8 cellular contexts compared by ENCODE assay signal in the genomic region with DNA sequence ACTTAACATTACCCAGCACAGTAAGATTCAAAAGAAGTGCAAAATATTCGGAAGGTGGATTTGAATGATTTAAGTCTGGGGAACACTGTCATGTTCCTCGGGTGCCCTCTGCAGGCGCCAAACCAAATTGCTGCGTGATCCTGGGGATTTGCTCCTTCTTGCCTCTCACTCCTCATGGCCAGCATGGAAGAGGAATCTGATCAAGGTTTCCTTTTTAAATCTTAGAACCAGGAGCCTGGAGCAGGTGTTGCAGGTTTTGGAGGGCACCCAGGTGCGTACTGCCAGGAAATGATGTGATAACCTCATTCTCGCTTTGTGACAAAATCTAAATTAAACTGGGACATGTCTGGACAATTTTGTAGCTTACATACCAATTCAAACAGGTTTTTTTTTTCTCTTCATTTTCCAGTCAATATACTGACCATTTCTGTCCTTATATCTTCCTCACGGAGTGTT. TPM values are rescaled to one million over a fixed set of nuclear protein-coding genes. Genes with fewer than 3 reads are reported as not detected.
DNase-seq lines count a peak whose midpoint lies in the region; ATAC-seq and TF ChIP-seq lines count a peak whose summit lies in the region.

No MANE protein-coding gene starts in this region.

- H3K9me3 ChIP-seq in SU-DHL-6 (ENCODE audit: insufficient read depth, low read length): no peaks in the 10 kb centered on the region

- H3K27ac Mint-ChIP-seq in activated naive CD8-positive, alpha-beta T cell treated with anti-CD3 and anti-CD28 coated beads for 36 hours: no peak overlapping the region
- H3K27ac Mint-ChIP-seq in progenitor cell of endocrine pancreas: no peak overlapping the region

- intact Hi-C loops in Right ventricle myocardium inferior (cut with DNase I): loop anchor here (1.0 kb wide), 1 partner anchor 103 kb away; no protein-coding TSS in a partner anchor

- no peaks in the 10 kb centered on the region for H3K9me3 Mint-ChIP-seq in activated naive CD8-positive, alpha-beta T cell treated with anti-CD3 and anti-CD28 coated beads for 36 hours
- no peaks in the 10 kb centered on the region for H3K9me3 Mint-ChIP-seq in progenitor cell of endocrine pancreas (ENCODE audit: low read depth)

- H3K9ac ChIP-seq in SU-DHL-6 (ENCODE audit: low read length): no peak overlapping the region

- ATAC-seq in GM18907 (IDR thresholded peaks at IDR 0.05; ENCODE audit: unreplicated experiment): peak; percentile 64
- no peak for ATAC-seq in Right ventricle myocardium inferior
- ATAC-seq in HG02798 (IDR thresholded peaks at IDR 0.05; ENCODE audit: poor library complexity, unreplicated experiment): no peak

- H3K36me3 Mint-ChIP-seq in activated naive CD8-positive, alpha-beta T cell treated with anti-CD3 and anti-CD28 coated beads for 36 hours: no peaks in the 10 kb centered on the region
- H3K36me3 Mint-ChIP-seq in progenitor cell of endocrine pancreas (ENCODE audit: insufficient read depth): no peaks in the 10 kb centered on the region

- H3K4me3 ChIP-seq in AG09309 (ENCODE audit: control insufficient read depth, low read depth, low read length): no peak overlapping the region
- no peak overlapping the region for H3K4me3 ChIP-seq in SU-DHL-6 (ENCODE audit: insufficient read depth, low read length, poor library complexity, severe bottlenecking)

- no peaks in the 10 kb centered on the region for H3K9me2 ChIP-seq in SU-DHL-6 (replicated peaks; ENCODE audit: insufficient read depth, low read length)

- H3K27me3 Mint-ChIP-seq in activated naive CD8-positive, alpha-beta T cell treated with anti-CD3 and anti-CD28 coated beads for 36 hours: no peaks in the 10 kb centered on the region
- peaks cover 2% of the 10 kb centered on the region for H3K27me3 Mint-ChIP-seq in progenitor cell of endocrine pancreas

- no peaks in the 10 kb centered on the region for H3K27me3 ChIP-seq in SU-DHL-6 (ENCODE audit: low read length)

- H3K4me1 Mint-ChIP-seq in activated naive CD8-positive, alpha-beta T cell treated with anti-CD3 and anti-CD28 coated beads for 36 hours: peaks cover 4% of the 10 kb centered on the region
- peaks cover 3% of the 10 kb centered on the region for H3K4me1 Mint-ChIP-seq in progenitor cell of endocrine pancreas (ENCODE audit: low read depth)

- H4K20me1 ChIP-seq in SU-DHL-6 (ENCODE audit: low read depth, low read length): no peaks in the 10 kb centered on the region

- peak; percentile 94 for TF ChIP-seq CTCF in AG09309 (IDR thresholded peaks at IDR 0.05; ENCODE audit: control insufficient read depth, insufficient read depth, low read depth, low read length, missing control alignments)
- TF ChIP-seq CTCF in SU-DHL-6 (IDR thresholded peaks at IDR 0.05; ENCODE audit: insufficient read depth, low read length, poor library complexity, severe bottlenecking): peak; percentile 74
- TF ChIP-seq CTCF in progenitor cell of endocrine pancreas (IDR thresholded peaks at IDR 0.05; ENCODE audit: unreplicated experiment): peak; percentile 88

- DNase-seq in AG09309 (ENCODE audit: low read depth): no peak
- peak; percentile 58 for DNase-seq in MV-4-11 (lab: John Stamatoyannopoulos, UW)
- peak; percentile 60 for DNase-seq in activated naive CD8-positive, alpha-beta T cell treated with anti-CD3 and anti-CD28 coated beads for 36 hours
- peak; percentile 82 for DNase-seq in Right ventricle myocardium inferior (ENCODE audit: missing footprints)
- peak; percentile 71 for DNase-seq in progenitor cell of endocrine pancreas (ENCODE audit: low spot score, unreplicated experiment)

- no peaks in the 10 kb centered on the region for H3K79me2 ChIP-seq in SU-DHL-6 (ENCODE audit: insufficient read depth, low read length)

- no peaks in the 10 kb centered on the region for H3F3A ChIP-seq in SU-DHL-6 (ENCODE audit: insufficient read depth)

- H3K27ac ChIP-seq in SU-DHL-6 (ENCODE audit: low read depth, low read length): no peak overlapping the region

- H3K36me3 ChIP-seq in SU-DHL-6 (ENCODE audit: low read length): no peaks in the 10 kb centered on the region

- H3K4me3 Mint-ChIP-seq in activated naive CD8-positive, alpha-beta T cell treated with anti-CD3 and anti-CD28 coated beads for 36 hours: no peak overlapping the region
- H3K4me3 Mint-ChIP-seq in progenitor cell of endocrine pancreas (ENCODE audit: low read depth): no peak overlapping the region

- no peak overlapping the region for H3K4me2 ChIP-seq in SU-DHL-6 (ENCODE audit: low read depth, low read length, poor library complexity, severe bottlenecking)

- H2AFZ ChIP-seq in SU-DHL-6 (ENCODE audit: low read depth, low read length, severe bottlenecking): no peak overlapping the region

RNA-seq across cellular contexts. Expression of a gene that starts 8.1 kb away (rescaled TPM):
- total RNA-seq in activated naive CD8-positive, alpha-beta T cell treated with anti-CD3 and anti-CD28 coated beads for 36 hours: 10 to 100 TPM; 38.8 to 41.8 TPM
- total RNA-seq in Right ventricle myocardium inferior (24.0 TPM), progenitor cell of endocrine pancreas (26.8 and 29.6 TPM in 2 replicates)

RNA-seq across cellular contexts. Expression of a gene that starts 26.0 kb away (rescaled TPM):
- not detected for total RNA-seq in activated naive CD8-positive, alpha-beta T cell treated with anti-CD3 and anti-CD28 coated beads for 36 hours
- total RNA-seq in Right ventricle myocardium inferior (not detected), progenitor cell of endocrine pancreas (not detected in 2 replicates)
